Comparison of ENCODE assay signal across 9 cellular contexts in genomic region chr15:57218826-57219576, GRCh38.
DNase-seq lines count a peak whose midpoint lies in the region; ATAC-seq and TF ChIP-seq lines count a peak whose summit lies in the region.
"Had no signal": no experiment of that assay in that cellular context is flagged by ENCODE, and none has a peak within 500 bp of the region (broad histone marks: within the 10 kb centered on the region; RNA-seq: fewer than 3 reads in every experiment).

No MANE protein-coding gene starts in this region.

- TF ChIP-seq CTCF in GM23338 (conservative IDR thresholded peaks at IDR 0.05; ENCODE audit: low read depth in 2 of 2), result no peak
- no peak for TF ChIP-seq CTCF in choroid plexus epithelial cell (conservative IDR thresholded peaks at IDR 0.05; ENCODE audit: low read depth, low read length)

- no peaks in the 10 kb centered on the region for H3K36me3 Mint-ChIP-seq in GM23338 (ENCODE audit: low read depth)

- peak overlapping the region; percentile 75 for H3K4me3 Mint-ChIP-seq in GM23338

- no peak overlapping the region for H4K8ac ChIP-seq in neuronal stem cell (ENCODE audit: low read depth, low read length)

- no peak overlapping the region for H2BK5ac ChIP-seq in neuronal stem cell (ENCODE audit: low read length)

- no peaks in the 10 kb centered on the region for H3K27me3 Mint-ChIP-seq in GM23338 (ENCODE audit: insufficient read depth, low read depth, poor library complexity)

- H3K27me3 ChIP-seq in GM23338 (ENCODE audit: insufficient read depth) (no peaks in the 10 kb centered on the region), neuronal stem cell (ENCODE audit: control insufficient read depth in 3 of 3, insufficient read depth in 3 of 3, low read depth in 1 of 3, low read length in 3 of 3) (no peaks in the 10 kb centered on the region)

- no peak overlapping the region for H3K9ac ChIP-seq in neuronal stem cell (ENCODE audit: low read depth, low read length, poor library complexity)

- H3K4me2 ChIP-seq in GM23338 (peak overlapping the region; percentile 21; the same call in 1 of the 2 replicates), neuronal stem cell (ENCODE audit: insufficient read depth, low read length, poor library complexity, severe bottlenecking) (no peak overlapping the region)

- no peaks in the 10 kb centered on the region for H3K9me2 ChIP-seq in GM23338 (ENCODE audit: insufficient read depth)

- H3K9me3 ChIP-seq in neuronal stem cell (replicated peaks in 1 of 2; ENCODE audit: control insufficient read depth in 2 of 2, insufficient read depth in 1 of 2, low read depth in 1 of 2, low read length in 2 of 2), result no peaks in the 10 kb centered on the region

- H3K4me3 ChIP-seq in GM23338 (peak overlapping the region; percentile 11), choroid plexus epithelial cell (ENCODE audit: low read depth, low read length) (peak overlapping the region; percentile 57), neuronal stem cell (ENCODE audit: low read length in 2 of 2) (peak overlapping the region in 1 of 2 donors; percentile 94)

- H4K20me1 ChIP-seq in GM23338 (replicated peaks; ENCODE audit: insufficient read depth), result no peaks in the 10 kb centered on the region

- H3K27ac ChIP-seq in GM23338 (ENCODE audit: low read depth) (peak overlapping the region; percentile 15; the same call in 1 of the 2 replicates), neuronal stem cell (replicated peaks; ENCODE audit: low read length) (no peak overlapping the region)

- no peak overlapping the region for H3K4ac ChIP-seq in neuronal stem cell (ENCODE audit: low read length)

- H2AK5ac ChIP-seq in neuronal stem cell (ENCODE audit: low read depth, low read length), result no peak overlapping the region

- peaks cover 50% of the 10 kb centered on the region for H3K79me2 ChIP-seq in GM23338 (replicated peaks; ENCODE audit: insufficient read depth)

- H3K9me3 Mint-ChIP-seq in GM23338, result no peaks in the 10 kb centered on the region

- no peak overlapping the region for H4K91ac ChIP-seq in neuronal stem cell (ENCODE audit: low read depth, low read length, poor library complexity)

- H2BK15ac ChIP-seq in neuronal stem cell (ENCODE audit: low read length), result no peak overlapping the region

- H2BK120ac ChIP-seq in neuronal stem cell (ENCODE audit: low read depth, low read length), result no peak overlapping the region

- no peak overlapping the region for H3K18ac ChIP-seq in neuronal stem cell (ENCODE audit: low read length)

- peaks cover 69% of the 10 kb centered on the region for H3K4me1 Mint-ChIP-seq in GM23338

- H2AFZ ChIP-seq in GM23338, result no peak overlapping the region
- no peak overlapping the region for H2AFZ ChIP-seq in neuronal stem cell (ENCODE audit: low read length)

- H3F3A ChIP-seq in GM23338 (replicated peaks; ENCODE audit: low read depth), result no peaks in the 10 kb centered on the region

- no peak overlapping the region for H2BK12ac ChIP-seq in neuronal stem cell (ENCODE audit: low read length)

- peaks cover 49% of the 10 kb centered on the region for H3K4me1 ChIP-seq in GM23338 (ENCODE audit: insufficient read depth)
- peaks cover 7 to 41% of the 10 kb centered on the region in 2 donors for H3K4me1 ChIP-seq in neuronal stem cell (ENCODE audit: control insufficient read depth in 2 of 2, insufficient read depth in 1 of 2, low read depth in 1 of 2, low read length in 2 of 2)

- no peak overlapping the region for H3K23ac ChIP-seq in neuronal stem cell (ENCODE audit: low read depth, low read length, poor library complexity)

- no peak overlapping the region for H3K14ac ChIP-seq in neuronal stem cell (ENCODE audit: low read length)

- no peaks in the 10 kb centered on the region for H3K36me3 ChIP-seq in GM23338 (ENCODE audit: insufficient read depth)
- no peaks in the 10 kb centered on the region for H3K36me3 ChIP-seq in neuronal stem cell (replicated peaks in 1 of 2; ENCODE audit: control insufficient read depth in 2 of 2, insufficient read depth in 2 of 2, low read length in 2 of 2)

- no CpG with 5 or more reads among the region's 2 CpGs for WGBS in neuronal stem cell (ENCODE audit: extremely low coverage in 2 of 2, insufficient read length in 2 of 2, insufficient replicate concordance in 1 of 2), 2 donors

- DNase-seq in GM23338 (ENCODE audit: low spot score), result peak; percentile 87
- peak; percentile 96 for DNase-seq in NCI-H2171 treated with DMSO at 0.1 percent for 48 hours (lab: John Stamatoyannopoulos, UW)
- DNase-seq in choroid plexus epithelial cell (ENCODE audit: low read depth), result peak; percentile 99
- DNase-seq in neuronal stem cell (ENCODE audit: low spot score), result peak; percentile 31
- no peak for DNase-seq in SIG-M5 treated with dmso at 0.1 percent for 504 hours (lab: John Stamatoyannopoulos, UW; ENCODE audit: unreplicated experiment)

- no peaks in the 10 kb centered on the region for H3K79me1 ChIP-seq in neuronal stem cell (ENCODE audit: low read depth, low read length)

- H3K27ac Mint-ChIP-seq in GM23338, result peak overlapping the region; percentile 93

- ATAC-seq in GM23338 (peak; percentile 97), HG03439 (IDR thresholded peaks at IDR 0.05; ENCODE audit: unreplicated experiment) (no peak), HG02759 (IDR thresholded peaks at IDR 0.05; ENCODE audit: unreplicated experiment) (no peak), GM19463 (IDR thresholded peaks at IDR 0.05; ENCODE audit: unreplicated experiment) (no peak)
- ATAC-seq: Panc1 had no signal

TF ChIP-seq in GM23338, 12 proteins besides CTCF, POLR2A, EP300 and RAD21 (continues in another document):
- TF ChIP-seq, protein P1, sequence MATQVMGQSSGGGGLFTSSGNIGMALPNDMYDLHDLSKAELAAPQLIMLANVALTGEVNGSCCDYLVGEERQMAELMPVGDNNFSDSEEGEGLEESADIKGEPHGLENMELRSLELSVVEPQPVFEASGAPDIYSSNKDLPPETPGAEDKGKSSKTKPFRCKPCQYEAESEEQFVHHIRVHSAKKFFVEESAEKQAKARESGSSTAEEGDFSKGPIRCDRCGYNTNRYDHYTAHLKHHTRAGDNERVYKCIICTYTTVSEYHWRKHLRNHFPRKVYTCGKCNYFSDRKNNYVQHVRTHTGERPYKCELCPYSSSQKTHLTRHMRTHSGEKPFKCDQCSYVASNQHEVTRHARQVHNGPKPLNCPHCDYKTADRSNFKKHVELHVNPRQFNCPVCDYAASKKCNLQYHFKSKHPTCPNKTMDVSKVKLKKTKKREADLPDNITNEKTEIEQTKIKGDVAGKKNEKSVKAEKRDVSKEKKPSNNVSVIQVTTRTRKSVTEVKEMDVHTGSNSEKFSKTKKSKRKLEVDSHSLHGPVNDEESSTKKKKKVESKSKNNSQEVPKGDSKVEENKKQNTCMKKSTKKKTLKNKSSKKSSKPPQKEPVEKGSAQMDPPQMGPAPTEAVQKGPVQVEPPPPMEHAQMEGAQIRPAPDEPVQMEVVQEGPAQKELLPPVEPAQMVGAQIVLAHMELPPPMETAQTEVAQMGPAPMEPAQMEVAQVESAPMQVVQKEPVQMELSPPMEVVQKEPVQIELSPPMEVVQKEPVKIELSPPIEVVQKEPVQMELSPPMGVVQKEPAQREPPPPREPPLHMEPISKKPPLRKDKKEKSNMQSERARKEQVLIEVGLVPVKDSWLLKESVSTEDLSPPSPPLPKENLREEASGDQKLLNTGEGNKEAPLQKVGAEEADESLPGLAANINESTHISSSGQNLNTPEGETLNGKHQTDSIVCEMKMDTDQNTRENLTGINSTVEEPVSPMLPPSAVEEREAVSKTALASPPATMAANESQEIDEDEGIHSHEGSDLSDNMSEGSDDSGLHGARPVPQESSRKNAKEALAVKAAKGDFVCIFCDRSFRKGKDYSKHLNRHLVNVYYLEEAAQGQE (IDR thresholded peaks at IDR 0.05; ENCODE audit: unreplicated experiment), result no peak
- TF ChIP-seq CREB1 (CRISPR knock-in tag; IDR thresholded peaks at IDR 0.05; ENCODE audit: low read depth), result no peak
- no peak for TF ChIP-seq POLR2AphosphoS5 (IDR thresholded peaks at IDR 0.05; ENCODE audit: low read depth)
- TF ChIP-seq ETS1 (IDR thresholded peaks at IDR 0.05), result no peak
- TF ChIP-seq EZH2 (IDR thresholded peaks at IDR 0.05; ENCODE audit: low read depth, unreplicated experiment), result no peak
- TF ChIP-seq NANOG (IDR thresholded peaks at IDR 0.05; ENCODE audit: borderline replicate concordance), result no peak
- TF ChIP-seq STAT1 (IDR thresholded peaks at IDR 0.05; ENCODE audit: unreplicated experiment), result no peak
- no peak for TF ChIP-seq JUNB (IDR thresholded peaks at IDR 0.05; ENCODE audit: unreplicated experiment)
- TF ChIP-seq ZNF331 (CRISPR knock-in tag; IDR thresholded peaks at IDR 0.05; ENCODE audit: low read depth), result no peak
- TF ChIP-seq ZNF114 (CRISPR knock-in tag; IDR thresholded peaks at IDR 0.05), result no peak
- no peak for TF ChIP-seq EZH2phosphoT487 (IDR thresholded peaks at IDR 0.05; ENCODE audit: unreplicated experiment)
